Comparison of ENCODE assay signal across 20 cellular contexts in genomic region chr2:45862843-45863242, GRCh38.
DNase-seq lines count a peak whose midpoint lies in the region; ATAC-seq, FAIRE-seq and TF ChIP-seq lines count a peak whose summit lies in the region.
"Had no signal": no experiment of that assay in that cellular context is flagged by ENCODE, and none has a peak within 500 bp of the region (broad histone marks: within the 10 kb centered on the region; RNA-seq: fewer than 3 reads in every experiment).

No MANE protein-coding gene starts in this region.

- intact Hi-C loops in natural killer cell (cut with micrococcal nuclease) (no loop called here), kidney (cut with DNase I) (no loop called here), A673 (cut with micrococcal nuclease; ENCODE audit: unreplicated experiment) (no loop called here)

- H3K9me3 Mint-ChIP-seq in natural killer cell treated with Interleukin-12 subunit alpha and Interleukin-12 subunit beta and Interleukin-15 and Interleukin-18, amount 100 ng/mL, for 72 hours, result no peaks in the 10 kb centered on the region
- H3K9me3 Mint-ChIP-seq in natural killer cell, result no peaks in the 10 kb centered on the region
- H3K9me3 Mint-ChIP-seq in activated CD8-positive, alpha-beta T cell treated with anti-CD3 and anti-CD28 coated beads, Interleukin-2, amount 10 ng/mL, durations not matched to agents 7 days and 5 days (ENCODE audit: insufficient read depth), result no peaks in the 10 kb centered on the region
- no peaks in the 10 kb centered on the region for H3K9me3 Mint-ChIP-seq in chondrocyte (ENCODE audit: low read depth)
- H3K9me3 Mint-ChIP-seq: H9 had no signal

- H3K9me3 ChIP-seq in kidney (ENCODE audit: control insufficient read depth in 1 of 2, low read length in 2 of 2) (no peaks in the 10 kb centered on the region), A673 (ENCODE audit: low read depth, low read length, poor library complexity, severe bottlenecking) (no peaks in the 10 kb centered on the region)
- H3K9me3 ChIP-seq: left lung, thyroid gland had no signal

- no peak for FAIRE-seq in kidney (lab: Jason Lieb, UNC)

- H3K27me3 ChIP-seq in A673 (replicated peaks; ENCODE audit: insufficient read depth, low read depth, low read length, poor library complexity), result no peaks in the 10 kb centered on the region
- H3K27me3 ChIP-seq: left lung, thyroid gland had no signal

- CTCF ChIA-PET in activated CD8-positive, alpha-beta T cell treated with anti-CD3 and anti-CD28 coated beads, Interleukin-2, amount 10 ng/mL, durations not matched to agents 7 days and 5 days (lab: Charles Lee), result interaction anchor here (1.0 to 1.3 kb wide), 3 partner anchors 8 to 84 kb away, joined by 3 to 6 read pairs (median 5); no protein-coding TSS in a partner anchor
- CTCF ChIA-PET in A673 (lab: Charles Lee), result no interaction called here

- H3K4me1 ChIP-seq in kidney (ENCODE audit: control insufficient read depth in 1 of 2, insufficient read depth in 1 of 2, low read depth in 1 of 2, low read length in 2 of 2) (peaks cover 0 to 7% of the 10 kb centered on the region in 2 donors), A673 (ENCODE audit: insufficient read depth, low read length, poor library complexity, severe bottlenecking) (peaks cover 12% of the 10 kb centered on the region)

- TF ChIP-seq CTCF in natural killer cell (IDR thresholded peaks at IDR 0.05) (no peak), kidney (IDR thresholded peaks at IDR 0.05; ENCODE audit: borderline replicate concordance, extremely low read depth, insufficient read depth) (no peak), A673 (conservative IDR thresholded peaks at IDR 0.05; ENCODE audit: low read depth, low read length) (no peak), chondrocyte (IDR thresholded peaks at IDR 0.05) (no peak)

- no peak overlapping the region for H3K27ac Mint-ChIP-seq in natural killer cell treated with Interleukin-12 subunit alpha and Interleukin-12 subunit beta and Interleukin-15 and Interleukin-18, amount 100 ng/mL, for 72 hours
- no peak overlapping the region for H3K27ac Mint-ChIP-seq in natural killer cell
- H3K27ac Mint-ChIP-seq in activated CD8-positive, alpha-beta T cell treated with anti-CD3 and anti-CD28 coated beads, Interleukin-2, amount 10 ng/mL, durations not matched to agents 7 days and 5 days, result peak overlapping the region; percentile 66
- no peak overlapping the region for H3K27ac Mint-ChIP-seq in chondrocyte (ENCODE audit: unreplicated experiment)
- H3K27ac Mint-ChIP-seq: H9, nephron progenitor cell had no signal

- no peak overlapping the region for H3K9ac ChIP-seq in kidney (ENCODE audit: low read length in 2 of 2)

- BruUV-seq in A673 (replicated peaks; lab: Mats Ljungman, UMichigan), result no TSS peak

- H3K4me3 ChIP-seq in kidney (ENCODE audit: low read length in 2 of 2) (no peak overlapping the region), A673 (ENCODE audit: low read depth, low read length, poor library complexity, severe bottlenecking) (no peak overlapping the region)
- H3K4me3 ChIP-seq: left lung, thyroid gland had no signal

- peaks cover 0 to 3% of the 10 kb centered on the region in 2 donors for H3K27me3 Mint-ChIP-seq in natural killer cell treated with Interleukin-12 subunit alpha and Interleukin-12 subunit beta and Interleukin-15 and Interleukin-18, amount 100 ng/mL, for 72 hours
- no peaks in the 10 kb centered on the region for H3K27me3 Mint-ChIP-seq in natural killer cell (ENCODE audit: low read depth in 2 of 2)
- no peaks in the 10 kb centered on the region for H3K27me3 Mint-ChIP-seq in activated CD8-positive, alpha-beta T cell treated with anti-CD3 and anti-CD28 coated beads, Interleukin-2, amount 10 ng/mL, durations not matched to agents 7 days and 5 days (ENCODE audit: low read depth)
- no peaks in the 10 kb centered on the region for H3K27me3 Mint-ChIP-seq in chondrocyte (ENCODE audit: low read depth)
- H3K27me3 Mint-ChIP-seq: CD4-positive, alpha-beta memory T cell had no signal

- POLR2A ChIA-PET in activated CD8-positive, alpha-beta T cell treated with anti-CD3 and anti-CD28 coated beads, Interleukin-2, amount 10 ng/mL, durations not matched to agents 7 days and 5 days (lab: Charles Lee), result interaction anchor here (0.5 to 0.6 kb wide), 2 partner anchors 28 to 30 kb away, joined by 3 read pairs; no protein-coding TSS in a partner anchor
- POLR2A ChIA-PET in A673 (lab: Charles Lee; ENCODE audit: low non-redundant PET), result no interaction called here

- H3K4me3 Mint-ChIP-seq in natural killer cell treated with Interleukin-12 subunit alpha and Interleukin-12 subunit beta and Interleukin-15 and Interleukin-18, amount 100 ng/mL, for 72 hours, result peak overlapping the region; percentile 42
- H3K4me3 Mint-ChIP-seq in natural killer cell (no peak overlapping the region), chondrocyte (ENCODE audit: unreplicated experiment) (no peak overlapping the region)
- H3K4me3 Mint-ChIP-seq in activated CD8-positive, alpha-beta T cell treated with anti-CD3 and anti-CD28 coated beads, Interleukin-2, amount 10 ng/mL, durations not matched to agents 7 days and 5 days, result peak overlapping the region; percentile 5
- H3K4me3 Mint-ChIP-seq: H9, nephron progenitor cell had no signal

- DNase-seq in natural killer cell treated with Interleukin-12 subunit alpha and Interleukin-12 subunit beta and Interleukin-15 and Interleukin-18, amount 100 ng/mL, for 72 hours (ENCODE audit: low spot score), result no peak
- DNase-seq in natural killer cell, result no peak
- DNase-seq in NOMO-1 (lab: John Stamatoyannopoulos, UW; ENCODE audit: unreplicated experiment in 2 of 2), result peak; percentile 22
- peak; percentile 53 for DNase-seq in activated CD8-positive, alpha-beta T cell treated with anti-CD3 and anti-CD28 coated beads, Interleukin-2, amount 10 ng/mL, durations not matched to agents 7 days and 5 days
- DNase-seq in kidney, result no peak
- no peak for DNase-seq in A673 (ENCODE audit: low spot score)
- no peak for DNase-seq in chondrocyte (ENCODE audit: low spot score)
- no peak for DNase-seq in DMS 273 treated with DMSO at 0.1 percent for 48 hours (lab: John Stamatoyannopoulos, UW)
- DNase-seq: CD4-positive, alpha-beta memory T cell; DMS79; H9; left lung; NCI-H146; NCI-H2171 treated with DMSO at 0.1 percent for 48 hours; NCI-H526; nephron progenitor cell; stimulated activated CD4-positive, alpha-beta T cell treated with anti-CD3 and anti-CD28 coated beads, Interleukin-1b, Interleukin-23, amount 100 ng/mL, for 48 hours; stimulated activated naive CD4-positive, alpha-beta T cell; thyroid gland; WERI-Rb-1 had no signal

- ATAC-seq in natural killer cell treated with Interleukin-12 subunit alpha and Interleukin-12 subunit beta and Interleukin-15 and Interleukin-18, amount 100 ng/mL, for 72 hours, result peak; percentile 45 to 50
- ATAC-seq in natural killer cell, result no peak
- peak; percentile 34 for ATAC-seq in activated CD8-positive, alpha-beta T cell treated with anti-CD3 and anti-CD28 coated beads, Interleukin-2, amount 10 ng/mL, durations not matched to agents 7 days and 5 days
- ATAC-seq: left lung had no signal

- no peaks in the 10 kb centered on the region for H3K36me3 Mint-ChIP-seq in natural killer cell treated with Interleukin-12 subunit alpha and Interleukin-12 subunit beta and Interleukin-15 and Interleukin-18, amount 100 ng/mL, for 72 hours
- H3K36me3 Mint-ChIP-seq in natural killer cell (no peaks in the 10 kb centered on the region), chondrocyte (ENCODE audit: low read depth) (no peaks in the 10 kb centered on the region)
- peaks cover 12% of the 10 kb centered on the region for H3K36me3 Mint-ChIP-seq in activated CD8-positive, alpha-beta T cell treated with anti-CD3 and anti-CD28 coated beads, Interleukin-2, amount 10 ng/mL, durations not matched to agents 7 days and 5 days (ENCODE audit: low read depth)

- H3K36me3 ChIP-seq in kidney (ENCODE audit: control insufficient read depth in 1 of 2, insufficient read depth in 2 of 2, low read length in 2 of 2) (no peaks in the 10 kb centered on the region), A673 (ENCODE audit: insufficient read depth, low read length, poor library complexity, severe bottlenecking) (no peaks in the 10 kb centered on the region)
- H3K36me3 ChIP-seq: left lung, thyroid gland, WERI-Rb-1 had no signal

- H3K27ac ChIP-seq in kidney (ENCODE audit: low read depth in 2 of 2, low read length in 2 of 2) (no peak overlapping the region), A673 (ENCODE audit: low read depth, low read length, poor library complexity, severe bottlenecking) (no peak overlapping the region)
- H3K27ac ChIP-seq: thyroid gland, WERI-Rb-1 had no signal

- peaks cover 37% of the 10 kb centered on the region in 2 donors for H3K4me1 Mint-ChIP-seq in natural killer cell treated with Interleukin-12 subunit alpha and Interleukin-12 subunit beta and Interleukin-15 and Interleukin-18, amount 100 ng/mL, for 72 hours (ENCODE audit: low read depth in 2 of 2)
- H3K4me1 Mint-ChIP-seq in natural killer cell (peaks cover 16 to 31% of the 10 kb centered on the region in 2 donors), chondrocyte (ENCODE audit: low read depth) (peaks cover 14% of the 10 kb centered on the region)
- peaks cover 69% of the 10 kb centered on the region for H3K4me1 Mint-ChIP-seq in activated CD8-positive, alpha-beta T cell treated with anti-CD3 and anti-CD28 coated beads, Interleukin-2, amount 10 ng/mL, durations not matched to agents 7 days and 5 days (ENCODE audit: low read depth)

Comparison
In these comparisons a context has a peak if more than half of its experiments do, and no peak if none do; other contexts are left out.
1. ATAC-seq: peak in natural killer cell treated with Interleukin-12 subunit alpha and Interleukin-12 subunit beta and Interleukin-15 and Interleukin-18, amount 100 ng/mL, for 72 hours (2 of 2) and activated CD8-positive, alpha-beta T cell treated with anti-CD3 and anti-CD28 coated beads, Interleukin-2, amount 10 ng/mL, durations not matched to agents 7 days and 5 days (single experiment); none in natural killer cell (0 of 3).
2. H3K4me3 Mint-ChIP-seq: peak in natural killer cell treated with Interleukin-12 subunit alpha and Interleukin-12 subunit beta and Interleukin-15 and Interleukin-18, amount 100 ng/mL, for 72 hours (single experiment) and activated CD8-positive, alpha-beta T cell treated with anti-CD3 and anti-CD28 coated beads, Interleukin-2, amount 10 ng/mL, durations not matched to agents 7 days and 5 days (single experiment); none in natural killer cell (single experiment) and chondrocyte (single experiment).
3. DNase-seq: peak in NOMO-1 (2 of 2) and activated CD8-positive, alpha-beta T cell treated with anti-CD3 and anti-CD28 coated beads, Interleukin-2, amount 10 ng/mL, durations not matched to agents 7 days and 5 days (single experiment); none in natural killer cell treated with Interleukin-12 subunit alpha and Interleukin-12 subunit beta and Interleukin-15 and Interleukin-18, amount 100 ng/mL, for 72 hours (single experiment), natural killer cell (single experiment), kidney (single experiment), A673 (single experiment), chondrocyte (single experiment) and DMS 273 treated with DMSO at 0.1 percent for 48 hours (single experiment).